ENCODE assay signal across 23 cellular contexts in the genomic region with DNA sequence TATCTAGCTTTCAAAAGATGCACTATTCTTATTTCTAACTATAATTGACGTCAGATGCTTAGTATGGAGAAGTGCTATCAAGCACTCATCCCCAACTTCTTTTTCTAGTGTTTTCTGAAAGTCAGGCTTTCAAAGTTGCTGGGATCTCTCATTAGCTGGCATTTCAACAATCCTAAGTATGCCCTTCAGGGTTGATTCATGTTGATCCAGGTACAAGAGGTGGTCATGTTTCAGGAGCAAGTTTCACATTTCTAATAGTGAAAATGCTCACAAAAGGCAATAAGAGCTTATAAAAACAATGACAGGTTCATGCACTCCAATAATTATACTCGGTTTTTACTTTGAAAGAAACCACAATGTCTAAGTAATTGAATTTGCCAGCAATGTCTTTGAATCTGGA.
A peak's percentile ranks its signal among the peaks of the same experiment; 100 is the strongest.
DNase-seq lines count a peak whose midpoint lies in the region; ATAC-seq and TF ChIP-seq lines count a peak whose summit lies in the region.
"Had no signal": no experiment of that assay in that cellular context is flagged by ENCODE, and none has a peak within 500 bp of the region (broad histone marks: within the 10 kb centered on the region; RNA-seq: fewer than 3 reads in every experiment).

No MANE protein-coding gene starts in this region.

- TF ChIP-seq RAD21 in Ishikawa (IDR thresholded peaks at IDR 0.05; ENCODE audit: low read depth) = no peak

- TF ChIP-seq CTCF in WTC11 (IDR thresholded peaks at IDR 0.05) (no peak), type B pancreatic cell (conservative IDR thresholded peaks at IDR 0.05) (no peak)

- peaks cover 11% of the 10 kb centered on the region for H3K9me3 Mint-ChIP-seq in WTC11
- no peaks in the 10 kb centered on the region for H3K9me3 Mint-ChIP-seq in type B pancreatic cell

- ATAC-seq in WTC11 = peak; percentile 69
- ATAC-seq: HCT116 had no signal

- peaks cover 18% of the 10 kb centered on the region for H3K4me1 Mint-ChIP-seq in WTC11
- H3K4me1 Mint-ChIP-seq in type B pancreatic cell (ENCODE audit: unreplicated experiment) = no peaks in the 10 kb centered on the region
- H3K4me1 Mint-ChIP-seq: IgD-negative memory B cell had no signal

- POLR2A ChIA-PET in WTC11 (lab: Charles Lee) = no interaction called here

- DNase-seq in WTC11 (ENCODE audit: low spot score) (no peak), left kidney (ENCODE audit: low read depth, low spot score) (peak; percentile 80), type B pancreatic cell (ENCODE audit: extremely low spot score, unreplicated experiment) (no peak), NCI-H345 treated with DMSO at 0.1 percent for 48 hours (lab: John Stamatoyannopoulos, UW; ENCODE audit: unreplicated experiment) (no peak), H4 (ENCODE audit: low spot score) (no peak)
- no peak for DNase-seq in stimulated activated CD4-positive, alpha-beta T cell treated with anti-CD3 and anti-CD28 coated beads, Interleukin-15, amount 100 ng/mL, for 24 hours
- DNase-seq: CD4-positive, alpha-beta T cell; DMS79; EL; GF-D8; GOT3; NCI-H1048; NCI-H1417; NCI-H1694 treated with DMSO at 0.1 percent for 48 hours; NCI-H2081; NCI-H446; NCI-H69; OCI-M1; Peyer's patch; SHP77 treated with DMSO at 0.1 percent for 48 hours had no signal

- H3K27me3 Mint-ChIP-seq in WTC11 (ENCODE audit: low read depth) = no peaks in the 10 kb centered on the region
- no peaks in the 10 kb centered on the region for H3K27me3 Mint-ChIP-seq in type B pancreatic cell
- H3K27me3 Mint-ChIP-seq: CD4-positive, alpha-beta T cell; IgD-negative memory B cell had no signal

- H3K36me3 Mint-ChIP-seq in WTC11 = peaks cover 8% of the 10 kb centered on the region; the same call in 1 of the 2 replicates
- H3K36me3 Mint-ChIP-seq in type B pancreatic cell = no peaks in the 10 kb centered on the region
- H3K36me3 Mint-ChIP-seq: IgD-negative memory B cell had no signal

- H3K27ac Mint-ChIP-seq in WTC11 (no peak overlapping the region; the same call in 1 of the 2 replicates), type B pancreatic cell (peak overlapping the region; percentile 32)
- H3K27ac Mint-ChIP-seq: CD4-positive, alpha-beta T cell; IgD-negative memory B cell had no signal

- peak; percentile 29; the same call in 1 of the 2 replicates for TF ChIP-seq EP300 in Ishikawa (IDR thresholded peaks at IDR 0.05; ENCODE audit: borderline replicate concordance)

- CTCF ChIA-PET in WTC11 (lab: Charles Lee) = no interaction called here

- no peak overlapping the region for H3K4me3 Mint-ChIP-seq in WTC11
- H3K4me3 Mint-ChIP-seq in type B pancreatic cell = no peak overlapping the region
- H3K4me3 Mint-ChIP-seq: CD4-positive, alpha-beta T cell; IgD-negative memory B cell had no signal

TF ChIP-seq in Ishikawa, 13 proteins besides CTCF, POLR2A, EP300 and RAD21:
- TF ChIP-seq NFIC (IDR thresholded peaks at IDR 0.05) (0 out of 2 replicates have a peak, but pooled peaks have one; percentile 6), TCF12 (IDR thresholded peaks at IDR 0.05; ENCODE audit: low read depth) (0 out of 2 replicates have a peak, but pooled peaks have one; percentile 33), CREB1 (IDR thresholded peaks at IDR 0.05; ENCODE audit: low read depth) (no peak), TEAD4 (IDR thresholded peaks at IDR 0.05) (peak; percentile 96), FOXM1 (IDR thresholded peaks at IDR 0.05; ENCODE audit: borderline replicate concordance, low read depth) (0 out of 2 replicates have a peak, but pooled peaks have one; percentile 31)
- TF ChIP-seq, protein P1, sequence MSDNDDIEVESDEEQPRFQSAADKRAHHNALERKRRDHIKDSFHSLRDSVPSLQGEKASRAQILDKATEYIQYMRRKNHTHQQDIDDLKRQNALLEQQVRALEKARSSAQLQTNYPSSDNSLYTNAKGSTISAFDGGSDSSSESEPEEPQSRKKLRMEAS (IDR thresholded peaks at IDR 0.05) = no peak
TF ChIP-seq in Ishikawa: peak in this region for 4.

TF ChIP-seq in WTC11, 78 proteins besides CTCF, POLR2A, EP300 and RAD21:
- TF ChIP-seq ZNF263 (CRISPR knock-in tag; IDR thresholded peaks at IDR 0.05; ENCODE audit: low read depth) = no peak
- TF ChIP-seq, protein P2, sequence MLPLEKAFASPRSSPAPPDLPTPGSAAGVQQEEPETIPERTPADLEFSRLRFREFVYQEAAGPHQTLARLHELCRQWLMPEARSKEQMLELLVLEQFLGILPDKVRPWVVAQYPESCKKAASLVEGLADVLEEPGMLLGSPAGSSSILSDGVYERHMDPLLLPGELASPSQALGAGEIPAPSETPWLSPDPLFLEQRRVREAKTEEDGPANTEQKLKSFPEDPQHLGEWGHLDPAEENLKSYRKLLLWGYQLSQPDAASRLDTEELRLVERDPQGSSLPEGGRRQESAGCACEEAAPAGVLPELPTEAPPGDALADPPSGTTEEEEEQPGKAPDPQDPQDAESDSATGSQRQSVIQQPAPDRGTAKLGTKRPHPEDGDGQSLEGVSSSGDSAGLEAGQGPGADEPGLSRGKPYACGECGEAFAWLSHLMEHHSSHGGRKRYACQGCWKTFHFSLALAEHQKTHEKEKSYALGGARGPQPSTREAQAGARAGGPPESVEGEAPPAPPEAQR (CRISPR knock-in tag; IDR thresholded peaks at IDR 0.05) = no peak
- TF ChIP-seq, protein P3, sequence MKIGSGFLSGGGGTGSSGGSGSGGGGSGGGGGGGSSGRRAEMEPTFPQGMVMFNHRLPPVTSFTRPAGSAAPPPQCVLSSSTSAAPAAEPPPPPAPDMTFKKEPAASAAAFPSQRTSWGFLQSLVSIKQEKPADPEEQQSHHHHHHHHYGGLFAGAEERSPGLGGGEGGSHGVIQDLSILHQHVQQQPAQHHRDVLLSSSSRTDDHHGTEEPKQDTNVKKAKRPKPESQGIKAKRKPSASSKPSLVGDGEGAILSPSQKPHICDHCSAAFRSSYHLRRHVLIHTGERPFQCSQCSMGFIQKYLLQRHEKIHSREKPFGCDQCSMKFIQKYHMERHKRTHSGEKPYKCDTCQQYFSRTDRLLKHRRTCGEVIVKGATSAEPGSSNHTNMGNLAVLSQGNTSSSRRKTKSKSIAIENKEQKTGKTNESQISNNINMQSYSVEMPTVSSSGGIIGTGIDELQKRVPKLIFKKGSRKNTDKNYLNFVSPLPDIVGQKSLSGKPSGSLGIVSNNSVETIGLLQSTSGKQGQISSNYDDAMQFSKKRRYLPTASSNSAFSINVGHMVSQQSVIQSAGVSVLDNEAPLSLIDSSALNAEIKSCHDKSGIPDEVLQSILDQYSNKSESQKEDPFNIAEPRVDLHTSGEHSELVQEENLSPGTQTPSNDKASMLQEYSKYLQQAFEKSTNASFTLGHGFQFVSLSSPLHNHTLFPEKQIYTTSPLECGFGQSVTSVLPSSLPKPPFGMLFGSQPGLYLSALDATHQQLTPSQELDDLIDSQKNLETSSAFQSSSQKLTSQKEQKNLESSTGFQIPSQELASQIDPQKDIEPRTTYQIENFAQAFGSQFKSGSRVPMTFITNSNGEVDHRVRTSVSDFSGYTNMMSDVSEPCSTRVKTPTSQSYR (CRISPR knock-in tag; IDR thresholded peaks at IDR 0.05) = no peak
- TF ChIP-seq, protein P4, sequence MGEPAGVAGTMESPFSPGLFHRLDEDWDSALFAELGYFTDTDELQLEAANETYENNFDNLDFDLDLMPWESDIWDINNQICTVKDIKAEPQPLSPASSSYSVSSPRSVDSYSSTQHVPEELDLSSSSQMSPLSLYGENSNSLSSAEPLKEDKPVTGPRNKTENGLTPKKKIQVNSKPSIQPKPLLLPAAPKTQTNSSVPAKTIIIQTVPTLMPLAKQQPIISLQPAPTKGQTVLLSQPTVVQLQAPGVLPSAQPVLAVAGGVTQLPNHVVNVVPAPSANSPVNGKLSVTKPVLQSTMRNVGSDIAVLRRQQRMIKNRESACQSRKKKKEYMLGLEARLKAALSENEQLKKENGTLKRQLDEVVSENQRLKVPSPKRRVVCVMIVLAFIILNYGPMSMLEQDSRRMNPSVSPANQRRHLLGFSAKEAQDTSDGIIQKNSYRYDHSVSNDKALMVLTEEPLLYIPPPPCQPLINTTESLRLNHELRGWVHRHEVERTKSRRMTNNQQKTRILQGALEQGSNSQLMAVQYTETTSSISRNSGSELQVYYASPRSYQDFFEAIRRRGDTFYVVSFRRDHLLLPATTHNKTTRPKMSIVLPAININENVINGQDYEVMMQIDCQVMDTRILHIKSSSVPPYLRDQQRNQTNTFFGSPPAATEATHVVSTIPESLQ (CRISPR knock-in tag; IDR thresholded peaks at IDR 0.05) = no peak
- no peak for TF ChIP-seq NR3C1 (CRISPR knock-in tag; conservative IDR thresholded peaks at IDR 0.05; ENCODE audit: low read depth)
- no peak for TF ChIP-seq MXD4 (CRISPR knock-in tag; IDR thresholded peaks at IDR 0.05; ENCODE audit: borderline replicate concordance)
- no peak for TF ChIP-seq ZNF121 (CRISPR knock-in tag; IDR thresholded peaks at IDR 0.05)
- TF ChIP-seq, protein P5, sequence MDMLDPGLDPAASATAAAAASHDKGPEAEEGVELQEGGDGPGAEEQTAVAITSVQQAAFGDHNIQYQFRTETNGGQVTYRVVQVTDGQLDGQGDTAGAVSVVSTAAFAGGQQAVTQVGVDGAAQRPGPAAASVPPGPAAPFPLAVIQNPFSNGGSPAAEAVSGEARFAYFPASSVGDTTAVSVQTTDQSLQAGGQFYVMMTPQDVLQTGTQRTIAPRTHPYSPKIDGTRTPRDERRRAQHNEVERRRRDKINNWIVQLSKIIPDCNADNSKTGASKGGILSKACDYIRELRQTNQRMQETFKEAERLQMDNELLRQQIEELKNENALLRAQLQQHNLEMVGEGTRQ (CRISPR knock-in tag; IDR thresholded peaks at IDR 0.05) = no peak
- TF ChIP-seq, protein P6, sequence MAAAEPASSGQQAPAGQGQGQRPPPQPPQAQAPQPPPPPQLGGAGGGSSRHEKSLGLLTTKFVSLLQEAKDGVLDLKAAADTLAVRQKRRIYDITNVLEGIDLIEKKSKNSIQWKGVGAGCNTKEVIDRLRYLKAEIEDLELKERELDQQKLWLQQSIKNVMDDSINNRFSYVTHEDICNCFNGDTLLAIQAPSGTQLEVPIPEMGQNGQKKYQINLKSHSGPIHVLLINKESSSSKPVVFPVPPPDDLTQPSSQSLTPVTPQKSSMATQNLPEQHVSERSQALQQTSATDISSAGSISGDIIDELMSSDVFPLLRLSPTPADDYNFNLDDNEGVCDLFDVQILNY (CRISPR knock-in tag; IDR thresholded peaks at IDR 0.05) = no peak
- TF ChIP-seq, protein P7, sequence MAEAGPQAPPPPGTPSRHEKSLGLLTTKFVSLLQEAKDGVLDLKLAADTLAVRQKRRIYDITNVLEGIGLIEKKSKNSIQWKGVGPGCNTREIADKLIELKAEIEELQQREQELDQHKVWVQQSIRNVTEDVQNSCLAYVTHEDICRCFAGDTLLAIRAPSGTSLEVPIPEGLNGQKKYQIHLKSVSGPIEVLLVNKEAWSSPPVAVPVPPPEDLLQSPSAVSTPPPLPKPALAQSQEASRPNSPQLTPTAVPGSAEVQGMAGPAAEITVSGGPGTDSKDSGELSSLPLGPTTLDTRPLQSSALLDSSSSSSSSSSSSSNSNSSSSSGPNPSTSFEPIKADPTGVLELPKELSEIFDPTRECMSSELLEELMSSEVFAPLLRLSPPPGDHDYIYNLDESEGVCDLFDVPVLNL (CRISPR knock-in tag; IDR thresholded peaks at IDR 0.05; ENCODE audit: borderline replicate concordance, low read depth) = no peak
